In the genomic region with DNA sequence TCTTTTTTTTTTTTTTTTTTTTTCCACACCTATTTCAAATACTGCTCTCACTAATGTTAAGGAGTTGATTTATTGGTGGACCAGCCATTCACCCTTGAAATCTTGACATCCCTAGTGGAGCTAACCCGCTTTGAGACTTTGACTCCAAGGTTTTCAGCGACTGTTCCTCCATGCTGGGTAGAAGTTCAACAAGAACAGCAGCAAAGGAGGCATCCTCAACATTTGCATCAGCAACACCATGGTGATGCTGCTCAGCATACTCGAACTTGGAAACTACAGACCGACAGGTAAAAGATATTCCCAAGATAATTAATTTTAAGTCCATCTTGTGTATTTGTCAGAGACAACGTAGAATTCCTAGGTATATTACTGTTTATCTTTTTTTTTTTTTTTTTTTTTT, we compare ENCODE assay signal across 23 cellular contexts.
"Had no signal": no experiment of that assay in that cellular context is flagged by ENCODE, and none has a peak within 500 bp of the region (broad histone marks: within the 10 kb centered on the region; RNA-seq: fewer than 3 reads in every experiment).

No MANE protein-coding gene starts in this region.

- H3K4me3 ChIP-seq: colonic mucosa, coronary artery, dorsolateral prefrontal cortex, esophagus muscularis mucosa, esophagus squamous epithelium, gastrocnemius medialis, gastroesophageal sphincter, heart left ventricle, heart right ventricle had no signal

- DNase-seq: colonic mucosa; cortex of kidney; dermis blood vessel endothelial cell; dorsolateral prefrontal cortex; effector CD4-positive, alpha-beta T cell; effector memory CD4-positive, alpha-beta T cell; effector memory CD8-positive, alpha-beta T cell; endodermal cell; erythroblast; esophagus squamous epithelium; foreskin fibroblast; foreskin keratinocyte; foreskin melanocyte; gastrocnemius medialis; glutamatergic neuron; head of caudate nucleus; heart left ventricle; heart right ventricle had no signal

- H3K27me3 ChIP-seq: colonic mucosa, dorsolateral prefrontal cortex, esophagus muscularis mucosa, esophagus squamous epithelium, foreskin keratinocyte, gastrocnemius medialis, gastroesophageal sphincter, heart left ventricle, heart right ventricle had no signal

- H3K4me1 ChIP-seq: colonic mucosa had no signal

- H3K36me3 ChIP-seq: colonic mucosa had no signal

- ATAC-seq: effector memory CD8-positive, alpha-beta T cell; esophagus mucosa; foreskin keratinocyte; gastrocnemius medialis; gastroesophageal sphincter; heart left ventricle; heart right ventricle had no signal

- H3K27ac ChIP-seq: colonic mucosa, coronary artery, dorsolateral prefrontal cortex, epithelial cell of prostate, esophagus muscularis mucosa, esophagus squamous epithelium, foreskin keratinocyte, gastrocnemius medialis, gastroesophageal sphincter, heart left ventricle, heart right ventricle had no signal

- H3K9me3 ChIP-seq: colonic mucosa, esophagus muscularis mucosa, esophagus squamous epithelium, gastrocnemius medialis, gastroesophageal sphincter, heart left ventricle, heart right ventricle had no signal
